8 cellular contexts compared by ENCODE assay signal in the genomic region with DNA sequence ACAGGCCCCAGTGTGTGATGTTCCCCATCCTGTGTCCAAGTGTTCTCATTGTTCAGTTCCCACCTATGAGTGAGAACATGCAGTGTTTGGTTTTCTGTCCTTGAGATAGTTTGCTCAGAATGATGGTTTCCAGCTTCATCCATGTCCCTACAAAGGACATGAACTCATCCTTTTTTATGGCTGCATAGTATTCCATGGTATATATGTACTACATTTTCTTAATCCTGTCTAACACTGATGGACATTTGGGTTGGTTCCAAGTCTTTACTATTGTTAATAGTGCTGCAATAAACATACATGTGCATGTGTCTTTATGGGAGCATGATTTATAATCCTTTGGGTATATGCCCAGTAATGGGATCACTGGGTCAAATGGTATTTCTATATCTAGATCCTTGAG. TPM values are rescaled to one million over a fixed set of nuclear protein-coding genes. Genes with fewer than 3 reads are reported as not detected.
"Had no signal": no experiment of that assay in that cellular context is flagged by ENCODE, and none has a peak within 500 bp of the region (broad histone marks: within the 10 kb centered on the region; RNA-seq: fewer than 3 reads in every experiment).

No MANE protein-coding gene starts in this region.

RNA-seq across cellular contexts. Expression of a gene that starts 22.7 kb away (rescaled TPM):
- total RNA-seq: activated B cell treated with CpG ODN at 0.5 μM for 24 hours; activated CD4-positive, alpha-beta T cell treated with anti-CD3 and anti-CD28 coated beads for 36 hours; activated CD4-positive, alpha-beta T cell treated with anti-CD3 and anti-CD28 coated beads, Interleukin-2, amount 10 ng/mL, durations not matched to agents 24 days and 14 days; activated CD8-positive, alpha-beta memory T cell treated with anti-CD3 and anti-CD28 coated beads for 36 hours; activated CD8-positive, alpha-beta T cell treated with anti-CD3 and anti-CD28 coated beads for 36 hours; activated CD8-positive, alpha-beta T cell treated with anti-CD3 and anti-CD28 coated beads, Interleukin-2, amount 10 ng/mL, durations not matched to agents 7 days and 5 days; T-helper 1 cell treated with Interleukin-12 subunit alpha and Interleukin-12 subunit beta and Interleukin-4 antibody, amounts not matched to agents 30 ng/mL and 1 ng/mL, for 36 hours; WTC11 had no signal
